Comparison of ENCODE assay signal across 13 cellular contexts in the genomic region with DNA sequence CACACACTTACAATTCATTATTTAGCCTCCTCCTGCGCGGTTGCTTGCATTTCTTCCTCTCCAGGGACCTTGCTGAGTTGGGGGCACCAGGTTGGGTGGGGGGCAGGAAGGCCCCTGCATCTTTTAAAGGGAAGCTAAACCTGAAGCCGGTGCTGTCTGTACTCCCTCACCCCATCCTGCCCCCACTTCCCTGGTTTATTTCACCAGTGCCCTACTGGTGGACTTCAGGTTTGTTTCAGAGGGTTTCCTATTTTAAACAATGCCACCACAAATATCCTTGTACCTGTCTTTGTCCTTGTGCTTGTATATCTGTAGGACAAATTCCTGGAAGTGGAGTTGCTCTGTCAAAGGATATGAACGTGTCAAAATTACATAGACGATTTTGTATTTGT. TPM values are rescaled to one million over a fixed set of nuclear protein-coding genes. Genes with fewer than 3 reads are reported as not detected.
A peak's percentile ranks its signal among the peaks of the same experiment; 100 is the strongest.
DNase-seq lines count a peak whose midpoint lies in the region; ATAC-seq and TF ChIP-seq lines count a peak whose summit lies in the region.
"Had no signal": no experiment of that assay in that cellular context is flagged by ENCODE, and none has a peak within 500 bp of the region (broad histone marks: within the 10 kb centered on the region; RNA-seq: fewer than 3 reads in every experiment).

No MANE protein-coding gene starts in this region.

- H3K9me3 ChIP-seq in cardiac muscle cell (ENCODE audit: low read depth) (no peaks in the 10 kb centered on the region), mammary epithelial cell (replicated peaks; ENCODE audit: insufficient read depth, low read length) (no peaks in the 10 kb centered on the region), mesodermal cell (ENCODE audit: control insufficient read depth, low read length) (no peaks in the 10 kb centered on the region), vagina (no peaks in the 10 kb centered on the region)

- H3K9ac ChIP-seq in mammary epithelial cell (ENCODE audit: insufficient read depth, low read length) = peak overlapping the region; percentile 7

- H3K27ac ChIP-seq in cardiac muscle cell (peak overlapping the region; percentile 83), mammary epithelial cell (ENCODE audit: insufficient read depth, low read depth, low read length) (peak overlapping the region; percentile 81), mesodermal cell (ENCODE audit: low read depth, low read length, severe bottlenecking) (peak overlapping the region; percentile 81), vagina (peak overlapping the region; percentile 42)

- BruUV-seq in mammary epithelial cell (replicated peaks; lab: Mats Ljungman, UMichigan) = no TSS peak

- dilution Hi-C loops in mammary epithelial cell (cut with HindIII; ENCODE audit: low sequenced_read_pairs) = loop anchor here (5.0 kb wide), 1 partner anchor 75 kb away; a partner anchor contains a TSS

- no peak for TF ChIP-seq POLR2A in vagina (IDR thresholded peaks at IDR 0.05)

- intact Hi-C loops in left ventricle myocardium superior (cut with micrococcal nuclease) = no loop called here
- intact Hi-C loops in mammary epithelial cell (cut with micrococcal nuclease) = loop anchor here (2.0 kb wide), 2 partner anchors 20 to 24 kb away; a partner anchor contains a TSS
- intact Hi-C loops in vagina (cut with DNase I) = no loop called here

- H2AFZ ChIP-seq in mammary epithelial cell (ENCODE audit: low read depth, low read length) = peak overlapping the region; percentile 36

- TF ChIP-seq CTCF in cardiac muscle cell (IDR thresholded peaks at IDR 0.05; ENCODE audit: low read depth, low read length) (no peak), mammary epithelial cell (conservative IDR thresholded peaks at IDR 0.05 in 1 of 2, IDR thresholded peaks at IDR 0.05 in 1 of 2; ENCODE audit: extremely low read depth in 1 of 2, insufficient read depth in 1 of 2, low read depth in 1 of 2, low read length in 2 of 2) (peak in 1 of 2 donors; percentile 5), vagina (IDR thresholded peaks at IDR 0.05) (no peak)

- peaks cover 86% of the 10 kb centered on the region for H3K79me2 ChIP-seq in mammary epithelial cell (ENCODE audit: insufficient read depth, low read length)

- DNase-seq in cardiac muscle cell (ENCODE audit: low read depth in 1 of 2, low spot score in 1 of 2) = no peak
- no peak for DNase-seq in left ventricle myocardium superior
- no peak for DNase-seq in mammary epithelial cell
- DNase-seq in vagina (ENCODE audit: extremely low spot score in 2 of 2) = no peak
- no peak for DNase-seq in SHP77 (lab: John Stamatoyannopoulos, UW)
- DNase-seq in NCI-H2171 treated with DMSO at 0.1 percent for 48 hours (lab: John Stamatoyannopoulos, UW) = no peak
- DNase-seq: DND-41; NCI-H1092; stimulated activated CD4-positive, alpha-beta T cell treated with anti-CD3 and anti-CD28 coated beads, Interleukin-2, amount 100 ng/mL, for 24 hours; stimulated activated naive CD8-positive, alpha-beta T cell treated with anti-CD3 and anti-CD28 coated beads, Interleukin-15, amount 100 ng/mL, for 72 hours had no signal

- H3K4me3 ChIP-seq in cardiac muscle cell = no peak overlapping the region
- peak overlapping the region in 2 of 3 experiments; percentile 17 for H3K4me3 ChIP-seq in mammary epithelial cell (replicated peaks in 1 of 3; ENCODE audit: insufficient read depth in 1 of 3, low read depth in 2 of 3, low read length in 3 of 3)
- no peak overlapping the region for H3K4me3 ChIP-seq in mesodermal cell (ENCODE audit: extremely low read depth, insufficient read depth, low read length, poor library complexity, severe bottlenecking)
- H3K4me3 ChIP-seq in vagina = no peak overlapping the region

- WGBS in mammary epithelial cell (ENCODE audit: low coverage, missing lambda C conversion rate) = 6% methylated on average over 5 of the region's 5 CpGs
- 80 to 85% methylated on average over 1 to 3 of the region's 5 CpGs for WGBS in mesodermal cell (ENCODE audit: insufficient coverage in 2 of 2), 2 experiments

- H4K20me1 ChIP-seq in mammary epithelial cell (ENCODE audit: insufficient read depth, low read length) = no peaks in the 10 kb centered on the region

- CTCF ChIA-PET in mammary epithelial cell (lab: Charles Lee; ENCODE audit: low non-redundant PET) = no interaction called here

- ATAC-seq in left ventricle myocardium superior (no peak), GM21367 (IDR thresholded peaks at IDR 0.05; ENCODE audit: unreplicated experiment) (no peak)
- ATAC-seq: activated CD4-positive, CD25-positive, alpha-beta regulatory T cell treated with anti-CD3 and anti-CD28 coated beads, Interleukin-2, amount 50 U/mL, for 24 hours; stimulated activated naive CD8-positive, alpha-beta T cell treated with anti-CD3 and anti-CD28 coated beads, Interleukin-15, amount 100 ng/mL, for 72 hours had no signal

- peak overlapping the region; percentile 82 for H3K4me2 ChIP-seq in mammary epithelial cell (ENCODE audit: insufficient read depth, low read depth, low read length)

- in situ Hi-C loops in mammary epithelial cell (cut with MboI; ENCODE audit: low sequenced_read_pairs in 2 of 2) = no loop called here

- H3K4me1 ChIP-seq in cardiac muscle cell (ENCODE audit: low read depth) = peaks cover 29% of the 10 kb centered on the region
- H3K4me1 ChIP-seq in mammary epithelial cell (ENCODE audit: insufficient read depth, low read length) = peaks cover 51% of the 10 kb centered on the region
- H3K4me1 ChIP-seq in mesodermal cell (ENCODE audit: control insufficient read depth, insufficient read depth, low read length, poor library complexity, severe bottlenecking) = peaks cover 40% of the 10 kb centered on the region
- H3K4me1 ChIP-seq in vagina = peaks cover 45% of the 10 kb centered on the region

- H3K36me3 ChIP-seq in cardiac muscle cell (no peaks in the 10 kb centered on the region), mammary epithelial cell (ENCODE audit: insufficient read depth, low read length) (no peaks in the 10 kb centered on the region), mesodermal cell (ENCODE audit: control insufficient read depth, insufficient read depth, low read length) (no peaks in the 10 kb centered on the region), vagina (no peaks in the 10 kb centered on the region)

- H3K27me3 ChIP-seq in cardiac muscle cell = no peaks in the 10 kb centered on the region
- H3K27me3 ChIP-seq in mammary epithelial cell (ENCODE audit: insufficient read depth, low read length) = no peaks in the 10 kb centered on the region
- no peaks in the 10 kb centered on the region for H3K27me3 ChIP-seq in vagina

RNA-seq across cellular contexts. Expression of a gene that starts 21.0 kb away (rescaled TPM):
- total RNA-seq in cardiac muscle cell (103 and 115 TPM in 2 replicates), left ventricle myocardium superior (2.1 TPM), mammary epithelial cell (100 to 1,000 TPM; 141 to 277 TPM), vagina (62.1 TPM)
- polyA plus RNA-seq in cardiac muscle cell (75.8 and 88.0 TPM in 2 replicates), mammary epithelial cell (124 TPM)
- 118 TPM for polyA minus RNA-seq in mammary epithelial cell
- polyA plus RNA-seq in mesodermal cell (2013, experiment 1 of 2) = 160 TPM
- 129 TPM for polyA plus RNA-seq in mesodermal cell (2013, experiment 2 of 2)

RNA-seq across cellular contexts. Expression of a gene that starts 37.7 kb away (rescaled TPM):
- 44.3 and 57.2 TPM in 2 replicates for total RNA-seq in cardiac muscle cell
- 38.4 and 60.5 TPM in 2 replicates for polyA plus RNA-seq in cardiac muscle cell
- total RNA-seq in left ventricle myocardium superior = 35.9 TPM
- 10 to 100 TPM; 17.5 to 20.2 TPM for total RNA-seq in mammary epithelial cell
- 9.3 TPM for polyA plus RNA-seq in mammary epithelial cell
- polyA minus RNA-seq in mammary epithelial cell = 1.9 TPM
- polyA plus RNA-seq in mesodermal cell (2013, experiment 1 of 2) = 36.5 TPM
- 34.1 TPM for polyA plus RNA-seq in mesodermal cell (2013, experiment 2 of 2)
- total RNA-seq in vagina = 17.2 TPM

RNA-seq across cellular contexts. Expression of a gene that starts 37.9 kb away (rescaled TPM):
- total RNA-seq in cardiac muscle cell (49.1 and 76.8 TPM in 2 replicates), left ventricle myocardium superior (116 TPM), mammary epithelial cell (10 to 100 TPM; 13.3 to 75.2 TPM), vagina (14.2 TPM)
- polyA plus RNA-seq in cardiac muscle cell (148 and 188 TPM in 2 replicates), mammary epithelial cell (41.3 TPM)
- polyA minus RNA-seq in mammary epithelial cell = 26.7 TPM
- polyA plus RNA-seq in mesodermal cell (2013, experiment 1 of 2) = 65.2 TPM
- 60.8 TPM for polyA plus RNA-seq in mesodermal cell (2013, experiment 2 of 2)

RNA-seq across cellular contexts. Expression of a gene that starts 43.4 kb away (rescaled TPM):
- total RNA-seq in cardiac muscle cell = 43.5 and 65.8 TPM in 2 replicates
- 33.1 and 44.9 TPM in 2 replicates for polyA plus RNA-seq in cardiac muscle cell
- 9.6 TPM for total RNA-seq in left ventricle myocardium superior
- total RNA-seq in mammary epithelial cell = 10 to 100 TPM; 21.5 to 31.5 TPM
- polyA plus RNA-seq in mammary epithelial cell = 11.2 TPM
- 29.0 TPM for polyA minus RNA-seq in mammary epithelial cell
- polyA plus RNA-seq in mesodermal cell (2013, experiment 1 of 2) = 46.0 TPM
- 39.7 TPM for polyA plus RNA-seq in mesodermal cell (2013, experiment 2 of 2)
- total RNA-seq in vagina = 13.0 TPM

Comparison
In these comparisons a context has a peak if more than half of its experiments do, and no peak if none do; other contexts are left out.
1. RNA of a gene that starts 21.0 kb away (total RNA-seq): 141 to 277 TPM in mammary epithelial cell, 103 to 115 TPM in cardiac muscle cell and 62.1 TPM in vagina (single experiment); 2.1 TPM in left ventricle myocardium superior (single experiment); every median in the first group is over 10 times any median in the second.
2. H3K4me3 ChIP-seq: peak in mammary epithelial cell (2 of 3); none in cardiac muscle cell (single experiment), mesodermal cell (single experiment) and vagina (0 of 2).
3. Peak in every context shown above with its lines, with median percentiles within 50 percentile points of each other: H3K27ac ChIP-seq.